Comparison of ENCODE assay signal across 1 cellular context in genomic region chr16:67025151-67025550, GRCh38.
TF ChIP-seq lines count a peak whose summit lies in the region.

No MANE protein-coding gene starts in this region.

TF ChIP-seq in K562, 482 proteins besides CTCF, POLR2A, EP300 and RAD21 (continued from another document):
- TF ChIP-seq NR0B1 (IDR thresholded peaks at IDR 0.05; ENCODE audit: partially characterized antibody) (no peak), KLF13 (tag; IDR thresholded peaks at IDR 0.05; ENCODE audit: borderline replicate concordance, low read depth) (no peak), NFIC (IDR thresholded peaks at IDR 0.05) (0 out of 2 replicates have a peak, but pooled peaks have one; percentile 0), HSF4 (CRISPR knock-in tag; IDR thresholded peaks at IDR 0.05; ENCODE audit: borderline replicate concordance) (no peak), ZNF75A (CRISPR knock-in tag; IDR thresholded peaks at IDR 0.05) (no peak), DEAF1 (CRISPR knock-in tag; IDR thresholded peaks at IDR 0.05) (no peak)
